Comparison of ENCODE assay signal across 25 cellular contexts in genomic region chr1:3599816-3600215, GRCh38. TPM values are rescaled to one million over a fixed set of nuclear protein-coding genes. Genes with fewer than 3 reads are reported as not detected.
DNase-seq lines count a peak whose midpoint lies in the region; ATAC-seq and TF ChIP-seq lines count a peak whose summit lies in the region.
"Had no signal": no experiment of that assay in that cellular context is flagged by ENCODE, and none has a peak within 500 bp of the region (broad histone marks: within the 10 kb centered on the region; RNA-seq: fewer than 3 reads in every experiment).

No MANE protein-coding gene starts in this region.

- intact Hi-C loops in PC-3 (cut with micrococcal nuclease), result no loop called here
- intact Hi-C loops in lower leg skin (cut with DNase I; ENCODE audit: low total_unique reads), result no loop called here

- TF ChIP-seq POLR2A in lower leg skin (IDR thresholded peaks at IDR 0.05), result no peak

- H3K9ac ChIP-seq in PC-3 (ENCODE audit: low read length) (no peak overlapping the region), skeletal muscle tissue (ENCODE audit: low read depth in 1 of 3, low read length in 3 of 3) (peak overlapping the region in 2 of 3 donors; percentile 32 to 74)

- H3K4me2 ChIP-seq in PC-3 (ENCODE audit: low read length), result no peak overlapping the region
- H3K4me2 ChIP-seq: GM23338 had no signal

- H3F3A ChIP-seq in PC-3 (ENCODE audit: low read length, unreplicated experiment), result no peaks in the 10 kb centered on the region

- CTCF ChIA-PET in PC-3 (lab: Charles Lee), result interaction anchor here (0.9 kb wide), 1 partner anchor 11 kb away, joined by 3 read pairs; no protein-coding TSS in a partner anchor

- H4K20me1 ChIP-seq in PC-3 (ENCODE audit: low read length), result no peaks in the 10 kb centered on the region

- H3K79me2 ChIP-seq in PC-3 (ENCODE audit: low read length), result no peaks in the 10 kb centered on the region

- ATAC-seq in PC-3, result peak; percentile 10; the same call in 1 of the 2 replicates
- ATAC-seq: GM23338 had no signal

- no peaks in the 10 kb centered on the region for H3K27me3 ChIP-seq in PC-3 (ENCODE audit: low read length)
- peaks cover 0 to 7% (median under 1%) of the 10 kb centered on the region in 3 donors for H3K27me3 ChIP-seq in skeletal muscle tissue (ENCODE audit: control insufficient read depth in 3 of 3, insufficient read depth in 3 of 3, low read length in 3 of 3)

- TF ChIP-seq CTCF in PC-3 (conservative IDR thresholded peaks at IDR 0.05; ENCODE audit: low read depth, low read length) (no peak), epithelial cell of esophagus (IDR thresholded peaks at IDR 0.05; ENCODE audit: insufficient read depth, low read depth, low read length, missing control alignments) (no peak), lower leg skin (IDR thresholded peaks at IDR 0.05) (no peak)

- no peaks in the 10 kb centered on the region for H3K4me1 ChIP-seq in PC-3 (ENCODE audit: insufficient read depth, low read length)
- peaks cover 15 to 41% (median 37%) of the 10 kb centered on the region in 3 donors for H3K4me1 ChIP-seq in skeletal muscle tissue (ENCODE audit: control insufficient read depth in 3 of 3, insufficient read depth in 3 of 3, low read length in 3 of 3)
- H3K4me1 ChIP-seq: SJSA1 had no signal

- H3K4me3 ChIP-seq in PC-3 (ENCODE audit: low read length), result no peak overlapping the region
- no peak overlapping the region for H3K4me3 ChIP-seq in epithelial cell of esophagus (ENCODE audit: low read length)
- H3K4me3 ChIP-seq in skeletal muscle tissue (ENCODE audit: low read length in 3 of 3), result no peak overlapping the region
- no peak overlapping the region for H3K4me3 ChIP-seq in lower leg skin (ENCODE audit: low read depth, poor library complexity, severe bottlenecking)
- H3K4me3 ChIP-seq: GM23338, SJSA1 had no signal

- no peaks in the 10 kb centered on the region for H3K9me3 ChIP-seq in PC-3 (ENCODE audit: low read length)
- H3K9me3 ChIP-seq in skeletal muscle tissue (ENCODE audit: control insufficient read depth in 3 of 3, low read length in 3 of 3), result no peaks in the 10 kb centered on the region
- H3K9me3 ChIP-seq: SJSA1 had no signal

- DNase-seq in activated gamma-delta T cell treated with Interleukin-2 at 50 U/mL for 16 hours (peak; percentile 31), activated gamma-delta T cell (lab: John Stamatoyannopoulos, UW) (no peak), PC-3 (no peak), epithelial cell of esophagus (ENCODE audit: low read depth) (peak; percentile 7), SW480 (ENCODE audit: low spot score) (no peak), lower leg skin (ENCODE audit: low spot score in 2 of 2) (no peak), NCI-H1092 (lab: John Stamatoyannopoulos, UW) (no peak)
- DNase-seq: Calu3; DMS153; DND-41; HCEC 1CT; KG1; NCI-H1105 treated with DMSO at 0.1 percent for 48 hours; NCI-H146; NCI-H1930; NCI-H446 treated with DMSO at 0.1 percent for 48 hours; NCI-H526; NCI-H82; NK-92 treated with Interleukin-12 subunit alpha and Interleukin-12 subunit beta, amount 100 ng/mL, for 24 hours; Right ventricle myocardium superior; RPMI8226 had no signal

- no TSS peak for BruUV-seq in PC-3 (replicated peaks; lab: Mats Ljungman, UMichigan)

- H3K27ac ChIP-seq in PC-3 (ENCODE audit: low read length) (no peak overlapping the region), skeletal muscle tissue (ENCODE audit: low read depth, low read length) (peak overlapping the region; percentile 62)
- H3K27ac ChIP-seq: 22Rv1, SJSA1 had no signal

- POLR2A ChIA-PET in PC-3 (lab: Charles Lee; ENCODE audit: unreplicated experiment), result no interaction called here

- H2AFZ ChIP-seq in PC-3 (ENCODE audit: low read length), result no peak overlapping the region
- H2AFZ ChIP-seq: GM23338 had no signal

- 64 to 75% methylated on average over 13 to 15 of the region's 15 CpGs for WGBS in lower leg skin, 2 donors

- no peaks in the 10 kb centered on the region for H3K9me2 ChIP-seq in PC-3 (replicated peaks; ENCODE audit: low read length)

- H3K36me3 ChIP-seq in PC-3 (ENCODE audit: low read depth, low read length) (no peaks in the 10 kb centered on the region), skeletal muscle tissue (ENCODE audit: control insufficient read depth in 3 of 3, insufficient read depth in 3 of 3, low read length in 3 of 3) (no peaks in the 10 kb centered on the region)
- H3K36me3 ChIP-seq: SJSA1 had no signal

RNA-seq across cellular contexts. Expression of gene MEGF6, which starts 11.5 kb away (rescaled TPM):
- total RNA-seq in PC-3 (2014; rRNA removed) (32.5 and 40.1 TPM in 2 replicates), skeletal muscle tissue (10.4 TPM), lower leg skin (100 to 1,000 TPM in 1 of 4 donors, 10 to 100 TPM in 3; 81.1 to 147 (median 86.1) TPM)

RNA-seq across cellular contexts. Expression of gene TPRG1L, which starts 25.0 kb away (rescaled TPM):
- total RNA-seq in PC-3 (2014; rRNA removed) (32.0 and 44.5 TPM in 2 replicates), skeletal muscle tissue (17.2 TPM), lower leg skin (10 to 100 TPM; 44.1 to 54.3 (median 52.2) TPM)

RNA-seq across cellular contexts. Expression of gene WRAP73, which starts 50.1 kb away (rescaled TPM):
- total RNA-seq in PC-3 (2014; rRNA removed) (57.2 and 67.8 TPM in 2 replicates), skeletal muscle tissue (13.0 TPM), lower leg skin (10 to 100 TPM; 12.5 to 20.6 (median 15.3) TPM)

RNA-seq across cellular contexts. Expression of gene TP73, which starts 52.5 kb away (rescaled TPM):
- total RNA-seq in PC-3 (2014; rRNA removed) (2.5 and 2.6 TPM in 2 replicates), skeletal muscle tissue (not detected), lower leg skin (10 to 100 TPM in 2 of 4 donors, 1 to 10 TPM in 2; 5.8 to 23.6 (median 11.0) TPM)
- total RNA-seq: Right ventricle myocardium superior had no signal

Comparison
In these comparisons a context has a peak if more than half of its experiments do, and no peak if none do; other contexts are left out.
1. DNase-seq: peak in activated gamma-delta T cell treated with Interleukin-2 at 50 U/mL for 16 hours (single experiment) and epithelial cell of esophagus (single experiment); none in activated gamma-delta T cell (single experiment), PC-3 (single experiment), SW480 (single experiment), lower leg skin (0 of 2) and NCI-H1092 (single experiment).